Comparison of ENCODE assay signal across 2 cellular contexts in genomic region chr9:78778314-78778713, GRCh38.
TF ChIP-seq lines count a peak whose summit lies in the region.

No MANE protein-coding gene starts in this region.

TF ChIP-seq in IMR-90, 13 proteins besides CTCF, POLR2A, EP300 and RAD21:
- TF ChIP-seq MAFK (IDR thresholded peaks at IDR 0.05; ENCODE audit: low read depth, low read length) = peak; percentile 96
- no peak for TF ChIP-seq FOS (IDR thresholded peaks at IDR 0.05; ENCODE audit: low read depth, low read length)
- no peak for TF ChIP-seq USF2 (IDR thresholded peaks at IDR 0.05; ENCODE audit: low read depth, low read length)
- no peak for TF ChIP-seq CEBPB (IDR thresholded peaks at IDR 0.05; ENCODE audit: low read depth, low read length)
TF ChIP-seq in IMR-90: peak in this region for 1.

TF ChIP-seq in H1, 55 proteins besides CTCF, POLR2A, EP300 and RAD21:
- TF ChIP-seq MAFK (IDR thresholded peaks at IDR 0.05; ENCODE audit: low read depth, low read length) = peak; percentile 76; the same call in 1 of the 2 replicates
- no peak for TF ChIP-seq JUND (IDR thresholded peaks at IDR 0.05; ENCODE audit: low read length)
